In the genomic region with DNA sequence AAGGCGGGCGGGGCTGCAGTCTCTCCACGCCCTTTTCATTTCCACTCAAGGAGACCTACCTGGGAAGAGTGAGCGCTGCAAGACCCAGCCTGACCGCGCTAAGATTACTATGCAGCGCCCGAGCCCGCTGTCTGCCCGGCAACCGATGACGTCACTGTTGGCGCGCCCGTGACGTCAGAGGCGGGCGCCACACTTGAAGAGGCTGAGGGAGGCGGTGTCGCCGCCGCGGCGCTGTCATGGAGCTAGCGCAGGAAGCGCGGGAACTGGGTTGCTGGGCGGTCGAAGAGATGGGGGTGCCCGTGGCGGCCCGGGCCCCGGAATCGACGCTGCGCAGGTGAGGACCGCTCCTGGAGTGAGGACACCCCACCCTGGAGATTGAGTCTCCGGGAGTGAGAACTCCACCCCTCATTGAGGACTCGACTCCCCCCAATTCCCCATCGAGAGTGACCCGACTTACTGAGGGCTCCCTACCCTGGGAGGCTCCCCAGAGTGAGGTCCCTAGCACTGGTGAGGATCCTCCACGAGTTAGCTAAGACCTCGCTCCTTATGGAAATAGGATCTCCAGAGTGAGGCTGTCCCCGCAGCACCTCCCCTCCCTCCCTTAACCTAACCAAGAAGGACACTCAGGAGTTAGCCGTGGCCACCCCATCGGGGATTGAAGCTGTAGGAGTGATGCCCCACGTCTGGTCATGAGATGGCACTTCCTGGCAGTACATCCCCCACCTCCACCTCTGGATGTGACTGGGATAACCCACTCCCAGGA, we compare ENCODE assay signal across 8 cellular contexts. TPM values are rescaled to one million over a fixed set of nuclear protein-coding genes. Genes with fewer than 3 reads are reported as not detected.
A peak's percentile ranks its signal among the peaks of the same experiment; 100 is the strongest.
DNase-seq lines count a peak whose midpoint lies in the region; ATAC-seq and TF ChIP-seq lines count a peak whose summit lies in the region.

A gene with protein sequence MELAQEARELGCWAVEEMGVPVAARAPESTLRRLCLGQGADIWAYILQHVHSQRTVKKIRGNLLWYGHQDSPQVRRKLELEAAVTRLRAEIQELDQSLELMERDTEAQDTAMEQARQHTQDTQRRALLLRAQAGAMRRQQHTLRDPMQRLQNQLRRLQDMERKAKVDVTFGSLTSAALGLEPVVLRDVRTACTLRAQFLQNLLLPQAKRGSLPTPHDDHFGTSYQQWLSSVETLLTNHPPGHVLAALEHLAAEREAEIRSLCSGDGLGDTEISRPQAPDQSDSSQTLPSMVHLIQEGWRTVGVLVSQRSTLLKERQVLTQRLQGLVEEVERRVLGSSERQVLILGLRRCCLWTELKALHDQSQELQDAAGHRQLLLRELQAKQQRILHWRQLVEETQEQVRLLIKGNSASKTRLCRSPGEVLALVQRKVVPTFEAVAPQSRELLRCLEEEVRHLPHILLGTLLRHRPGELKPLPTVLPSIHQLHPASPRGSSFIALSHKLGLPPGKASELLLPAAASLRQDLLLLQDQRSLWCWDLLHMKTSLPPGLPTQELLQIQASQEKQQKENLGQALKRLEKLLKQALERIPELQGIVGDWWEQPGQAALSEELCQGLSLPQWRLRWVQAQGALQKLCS (plus strand): TSS at position 177 of the 763 bp plus-strand sequence. CDS start 60 bp downstream, at position 237.

- peaks cover 11 to 16% of the 10 kb centered on the region in 2 donors for H3K36me3 Mint-ChIP-seq in activated naive CD4-positive, alpha-beta T cell treated with anti-CD3 and anti-CD28 coated beads, Interleukin-2, amount 50 U/mL, for 72 hours

- H3K9me3 ChIP-seq in thoracic aorta, result no peaks in the 10 kb centered on the region

- peaks cover 0 to 7% of the 10 kb centered on the region in 2 donors for H3K9me3 Mint-ChIP-seq in activated naive CD4-positive, alpha-beta T cell treated with anti-CD3 and anti-CD28 coated beads, Interleukin-2, amount 50 U/mL, for 72 hours

- DNase-seq in NCI-H1105 treated with DMSO at 0.1 percent for 48 hours (lab: John Stamatoyannopoulos, UW) (peak; percentile 89), SKM-1 treated with dmso at 0.1 percent for 144 hours (lab: John Stamatoyannopoulos, UW; ENCODE audit: unreplicated experiment) (peak; percentile 78), glomerular endothelial cell (ENCODE audit: extremely low read depth, low read depth, low spot score) (peak; percentile 25), omental fat pad (ENCODE audit: low spot score) (peak; percentile 95), thoracic aorta (ENCODE audit: low spot score) (peak; percentile 78)
- DNase-seq in activated naive CD4-positive, alpha-beta T cell treated with anti-CD3 and anti-CD28 coated beads, Interleukin-2, amount 50 U/mL, for 72 hours (ENCODE audit: low spot score in 2 of 2), result peak; percentile 94 to 99

- H3K4me3 ChIP-seq in GM08714 (ENCODE audit: low read length) (peak within 1 kb of the TSS; percentile 94), thoracic aorta (peak within 1 kb of the TSS; percentile 88)

- H3K27ac ChIP-seq in thoracic aorta, result peak within 1 kb of the TSS; percentile 22 to 57

- H3K4me1 ChIP-seq in thoracic aorta (ENCODE audit: control insufficient read depth in 1 of 2, low read depth in 2 of 2), result peaks cover 8 to 13% of the 10 kb centered on the region in 2 donors

- peak; percentile 70 for ATAC-seq in HG02610 (IDR thresholded peaks at IDR 0.05; ENCODE audit: unreplicated experiment)
- ATAC-seq in activated naive CD4-positive, alpha-beta T cell treated with anti-CD3 and anti-CD28 coated beads, Interleukin-2, amount 50 U/mL, for 72 hours, result peak; percentile 95 to 98
- peak; percentile 96 for ATAC-seq in omental fat pad (ENCODE audit: low FRiP score)
- peak; percentile 90 for ATAC-seq in thoracic aorta (ENCODE audit: insufficient number of reproducible peaks, low FRiP score, low read depth)

- peak within 1 kb of the TSS; percentile 92 to 96 for H3K27ac Mint-ChIP-seq in activated naive CD4-positive, alpha-beta T cell treated with anti-CD3 and anti-CD28 coated beads, Interleukin-2, amount 50 U/mL, for 72 hours

- H3K27me3 ChIP-seq in thoracic aorta (replicated peaks; ENCODE audit: insufficient read depth), result no peaks in the 10 kb centered on the region

- H3K36me3 ChIP-seq in thoracic aorta, result no peaks in the 10 kb centered on the region

- TF ChIP-seq CTCF in omental fat pad (IDR thresholded peaks at IDR 0.05) (no peak), thoracic aorta (IDR thresholded peaks at IDR 0.05) (no peak)

RNA-seq across cellular contexts. Expression of the gene that starts here (rescaled TPM):
- total RNA-seq in activated naive CD4-positive, alpha-beta T cell treated with anti-CD3 and anti-CD28 coated beads, Interleukin-2, amount 50 U/mL, for 72 hours, result 10 to 100 TPM; 44.2 to 44.5 TPM
- total RNA-seq in glomerular endothelial cell (5.8 and 9.1 TPM in 2 replicates), omental fat pad (1 to 10 TPM; 4.0 to 7.3 (median 5.1) TPM), thoracic aorta (10 to 100 TPM in 1 of 2 donors, 1 to 10 TPM in 1; 8.4 to 13.9 TPM)

Comparison
In these comparisons a context has a peak if more than half of its experiments do, and no peak if none do; other contexts are left out.
1. Peak in every context shown above with its lines: DNase-seq, ATAC-seq, H3K4me3 ChIP-seq and H3K27ac ChIP-seq.
2. DNase-seq: peak in every context shown above with its lines; median percentile 96 in activated naive CD4-positive, alpha-beta T cell treated with anti-CD3 and anti-CD28 coated beads, Interleukin-2, amount 50 U/mL, for 72 hours; 95 in omental fat pad; 89 in NCI-H1105 treated with DMSO at 0.1 percent for 48 hours; 78 in SKM-1 treated with dmso at 0.1 percent for 144 hours; 78 in thoracic aorta; 25 in glomerular endothelial cell.